15 cellular contexts compared by ENCODE assay signal in genomic region chr20:8867346-8867745, GRCh38.
DNase-seq lines count a peak whose midpoint lies in the region; ATAC-seq, FAIRE-seq and TF ChIP-seq lines count a peak whose summit lies in the region.
"Had no signal": no experiment of that assay in that cellular context is flagged by ENCODE, and none has a peak within 500 bp of the region (broad histone marks: within the 10 kb centered on the region; RNA-seq: fewer than 3 reads in every experiment).

No MANE protein-coding gene starts in this region.

- no peaks in the 10 kb centered on the region for H3K27me3 ChIP-seq in left ventricle myocardium inferior (ENCODE audit: low read depth)
- no peaks in the 10 kb centered on the region for H3K27me3 ChIP-seq in right cardiac atrium (ENCODE audit: control insufficient read depth, insufficient read depth)

- intact Hi-C loops in left ventricle myocardium inferior (cut with micrococcal nuclease), result no loop called here
- intact Hi-C loops in right cardiac atrium (cut with DNase I), result no loop called here

- H3K27ac ChIP-seq in left ventricle myocardium inferior (replicated peaks), result peak overlapping the region; percentile 3
- H3K27ac ChIP-seq in right cardiac atrium (ENCODE audit: low read length), result no peak overlapping the region
- H3K27ac ChIP-seq: C4-2B had no signal

- no peak for ATAC-seq in right cardiac atrium
- ATAC-seq in GM19452 (IDR thresholded peaks at IDR 0.05; ENCODE audit: unreplicated experiment), result no peak
- ATAC-seq in HG02840 (IDR thresholded peaks at IDR 0.05; ENCODE audit: low FRiP score, unreplicated experiment), result no peak
- ATAC-seq: GM23338 had no signal

- H3K9me3 ChIP-seq in left ventricle myocardium inferior (replicated peaks) (no peaks in the 10 kb centered on the region), right cardiac atrium (ENCODE audit: control insufficient read depth, low read length) (no peaks in the 10 kb centered on the region)

- H3K4me1 ChIP-seq in left ventricle myocardium inferior, result peaks cover 13% of the 10 kb centered on the region
- H3K4me1 ChIP-seq in right cardiac atrium (ENCODE audit: control insufficient read depth, insufficient read depth, low read length), result no peaks in the 10 kb centered on the region

- WGBS in right cardiac atrium, result 92% methylated on average over 5 of the region's 5 CpGs

- DNase-seq in left ventricle myocardium inferior (no peak), right cardiac atrium (no peak), NCI-H146 treated with DMSO at 0.1 percent for 48 hours (lab: John Stamatoyannopoulos, UW; ENCODE audit: unreplicated experiment) (peak; percentile 97), SK-MEL-5 (ENCODE audit: low read depth, low spot score) (peak; percentile 99), D721Med (ENCODE audit: insufficient read length, low spot score) (no peak)
- DNase-seq: CD4-positive, alpha-beta memory T cell; COR-L47; H7; IMR-90 had no signal

- FAIRE-seq in D721Med (lab: Jason Lieb, UNC), result no peak
- FAIRE-seq: A204.1, GM18507 had no signal

- TF ChIP-seq CTCF in left ventricle myocardium inferior (IDR thresholded peaks at IDR 0.05; ENCODE audit: borderline replicate concordance) (no peak), D721Med (IDR thresholded peaks at IDR 0.05; ENCODE audit: insufficient read depth, missing control alignments) (no peak)

- H3K36me3 ChIP-seq in left ventricle myocardium inferior, result no peaks in the 10 kb centered on the region

- H3K4me3 ChIP-seq in left ventricle myocardium inferior (no peak overlapping the region), right cardiac atrium (ENCODE audit: low read length) (no peak overlapping the region)
- H3K4me3 ChIP-seq: GM23338 had no signal

- in situ Hi-C loops in SK-MEL-5 (cut with HindIII; ENCODE audit: low pct_unique_long_range_greater_than_20kb, low sequenced_read_pairs), result no loop called here

Comparison
In these comparisons a context has a peak if more than half of its experiments do, and no peak if none do; other contexts are left out.
1. DNase-seq: peak in NCI-H146 treated with DMSO at 0.1 percent for 48 hours (single experiment) and SK-MEL-5 (single experiment); none in left ventricle myocardium inferior (single experiment), right cardiac atrium (0 of 3) and D721Med (single experiment).